14 cellular contexts compared by ENCODE assay signal in genomic region chr4:155007660-155008176, GRCh38.
"Had no signal": no experiment of that assay in that cellular context is flagged by ENCODE, and none has a peak within 500 bp of the region (broad histone marks: within the 10 kb centered on the region; RNA-seq: fewer than 3 reads in every experiment).

No MANE protein-coding gene starts in this region.

- H3K27me3 ChIP-seq: sigmoid colon had no signal

- DNase-seq: activated B cell treated with CpG ODN at 0.5 μM for 24 hours; activated CD4-positive, alpha-beta T cell treated with anti-CD3 and anti-CD28 coated beads, Interleukin-2, amount 10 ng/mL, durations not matched to agents 7 days and 5 days; activated naive CD4-positive, alpha-beta T cell treated with anti-CD3 and anti-CD28 coated beads, Interleukin-2, amount 50 U/mL, for 16 hours; caudate nucleus; effector memory CD8-positive, alpha-beta T cell; erythroblast; glutamatergic neuron; natural killer cell; psoas muscle; sigmoid colon; stimulated activated CD4-positive, alpha-beta T cell treated with anti-CD3 and anti-CD28 coated beads, Interleukin-12 subunit alpha, Interleukin-12 subunit beta, amount 100 ng/mL, for 4 hours; stimulated activated naive CD4-positive, alpha-beta T cell; T-cell had no signal

- H3K27ac ChIP-seq: psoas muscle, sigmoid colon had no signal

- H3K36me3 ChIP-seq: sigmoid colon had no signal

- H3K9me3 ChIP-seq: psoas muscle, sigmoid colon had no signal

- H3K4me1 ChIP-seq: psoas muscle, sigmoid colon had no signal

- H3K4me3 ChIP-seq: psoas muscle, sigmoid colon had no signal

- ATAC-seq: effector memory CD8-positive, alpha-beta T cell; left lobe of liver; natural killer cell; psoas muscle; T-cell had no signal
